In the genomic region with DNA sequence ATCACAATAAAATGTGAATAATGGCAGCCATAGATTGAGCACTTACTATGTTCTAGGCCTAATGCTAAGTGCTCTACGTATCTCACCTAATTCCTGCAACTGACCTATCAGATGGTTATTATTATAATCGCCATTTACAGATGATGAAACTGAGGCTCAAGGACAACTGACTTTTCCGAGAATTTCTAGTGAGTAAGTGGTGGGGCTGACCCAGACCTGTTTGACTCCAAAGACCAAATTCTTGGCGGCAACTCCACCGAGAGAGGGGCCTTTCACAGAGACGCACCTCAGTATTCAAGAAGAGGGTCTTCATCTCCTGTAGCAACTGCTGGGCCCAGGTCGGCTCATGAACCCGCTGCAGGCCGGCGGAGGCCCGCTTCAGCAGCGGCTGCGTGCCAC, we compare ENCODE assay signal across 8 cellular contexts. TPM values are rescaled to one million over a fixed set of nuclear protein-coding genes. Genes with fewer than 3 reads are reported as not detected.
DNase-seq lines count a peak whose midpoint lies in the region; ATAC-seq, FAIRE-seq and TF ChIP-seq lines count a peak whose summit lies in the region.

No MANE protein-coding gene starts in this region.

- intact Hi-C loops in CD4-positive, alpha-beta T cell (cut with DNase I, micrococcal nuclease): loop anchor here in 1 of 2 experiments (2.0 to 10.0 kb wide), 2 partner anchors 41 to 53 kb away; no protein-coding TSS in a partner anchor

- peaks cover 61% of the 10 kb centered on the region for H3K36me3 Mint-ChIP-seq in CD4-positive, alpha-beta T cell (ENCODE audit: low read depth)

- peak overlapping the region; percentile 99 for H3K27ac Mint-ChIP-seq in CD4-positive, alpha-beta T cell

- no peak for ATAC-seq in CD4-positive, alpha-beta T cell (ENCODE audit: poor library complexity)
- ATAC-seq in GM21528 (IDR thresholded peaks at IDR 0.05; ENCODE audit: low FRiP score, unreplicated experiment): no peak

- no peaks in the 10 kb centered on the region for H4K20me1 ChIP-seq in OCI-LY1 (ENCODE audit: insufficient read depth, low read length)
- peaks cover 0 to 4% of the 10 kb centered on the region in 2 experiments for H4K20me1 ChIP-seq in H1 (replicated peaks in 1 of 2; ENCODE audit: control insufficient read depth in 1 of 2, insufficient read depth in 2 of 2, low read length in 2 of 2)

- no peaks in the 10 kb centered on the region for H3K27me3 Mint-ChIP-seq in CD4-positive, alpha-beta T cell

- H3K14ac ChIP-seq in H1 (ENCODE audit: insufficient read length): no peak overlapping the region

- H3K4ac ChIP-seq in H1 (replicated peaks; ENCODE audit: insufficient read length, low read depth, low read length): no peak overlapping the region

- H3F3A ChIP-seq in OCI-LY1 (ENCODE audit: insufficient read depth, low read length): no peaks in the 10 kb centered on the region

- H3K4me3 ChIP-seq in OCI-LY1 (ENCODE audit: low read depth, low read length, poor library complexity, severe bottlenecking): peak overlapping the region; percentile 84
- H3K4me3 ChIP-seq in H1 (ENCODE audit: extremely low read depth in 1 of 4, insufficient read depth in 2 of 4, low read depth in 3 of 4, low read length in 4 of 4): peak overlapping the region; percentile 66 to 97 (median 88)
- H3K4me3 ChIP-seq in neuron (ENCODE audit: low read length): peak overlapping the region; percentile 88

- H3K23me2 ChIP-seq in H1 (ENCODE audit: low read depth, low read length): peaks cover 8% of the 10 kb centered on the region; the same call in 1 of the 2 replicates

- H4K91ac ChIP-seq in H1 (replicated peaks; ENCODE audit: insufficient read length, low read length): no peak overlapping the region

- no peak overlapping the region for H4K8ac ChIP-seq in H1 (ENCODE audit: extremely low read depth, insufficient read depth, low read length)

- H3K4me2 ChIP-seq in OCI-LY1 (ENCODE audit: low read length) (peak overlapping the region; percentile 62), H1 (ENCODE audit: insufficient read depth in 1 of 2, low read depth in 2 of 2, low read length in 2 of 2) (peak overlapping the region; percentile 65 to 84)

- FAIRE-seq in H1 (lab: Jason Lieb, UNC) (no peak), HTR-8/SVneo (lab: Jason Lieb, UNC) (no peak)

- H3K4me1 ChIP-seq in OCI-LY1 (ENCODE audit: insufficient read depth, low read length, severe bottlenecking) (peaks cover 31% of the 10 kb centered on the region), H1 (replicated peaks in 1 of 4; ENCODE audit: control insufficient read depth in 3 of 4, insufficient read depth in 4 of 4, low read length in 3 of 4) (peaks cover 0 to 7% (median 2%) of the 10 kb centered on the region in 4 experiments; a peak in 3 of 7 replicates), neuron (ENCODE audit: insufficient read depth, low read length) (peaks cover 15% of the 10 kb centered on the region)

- H3K9ac ChIP-seq in OCI-LY1 (ENCODE audit: low read length) (peak overlapping the region; percentile 84), H1 (replicated peaks in 1 of 4; ENCODE audit: extremely low read depth in 1 of 4, low read depth in 3 of 4, low read length in 3 of 4) (peak overlapping the region in 3 of 4 experiments; percentile 15 to 54 (median 52); a peak in 4 of 7 replicates)

- no peak overlapping the region for H3K18ac ChIP-seq in H1 (ENCODE audit: extremely low read depth, low read length)

- 10% methylated on average over 13 of the region's 13 CpGs; no CpG with 5 or more reads in 1 of the 2 experiments for WGBS in H1 (ENCODE audit: extremely low coverage in 1 of 2, insufficient coverage in 1 of 2, insufficient read length in 1 of 2, insufficient replicate concordance in 2 of 2, low coverage in 1 of 2, low lambda C conversion rate in 2 of 2, missing lambda C conversion rate in 1 of 2), 2 experiments

- H3K9me2 ChIP-seq in OCI-LY1 (ENCODE audit: low read depth, low read length): no peaks in the 10 kb centered on the region

- H2BK12ac ChIP-seq in H1 (ENCODE audit: low read depth, low read length): no peak overlapping the region

- no peaks in the 10 kb centered on the region for H3K9me3 ChIP-seq in CD4-positive, alpha-beta T cell (ENCODE audit: control insufficient read depth, low read length)
- H3K9me3 ChIP-seq in OCI-LY1 (ENCODE audit: low read length): no peaks in the 10 kb centered on the region
- H3K9me3 ChIP-seq in H1 (ENCODE audit: insufficient read depth in 2 of 2, low read depth in 1 of 2, low read length in 1 of 2): no peaks in the 10 kb centered on the region
- H3K9me3 ChIP-seq in neuron (ENCODE audit: low read length): no peaks in the 10 kb centered on the region

- POLR2A ChIA-PET in CD4-positive, alpha-beta T cell (lab: Charles Lee): interaction anchor here (0.7 to 2.8 kb wide), 4 partner anchors 20 to 173 kb away, joined by 3 to 9 read pairs (median 4); partner anchors contain the start of gene BSDC1
- POLR2A ChIA-PET in H1 (lab: Charles Lee; ENCODE audit: partially characterized antibody): interaction anchor here (0.6 to 8.0 kb wide), 11 partner anchors 10 to 116 kb away, joined by 3 to 52 read pairs (median 5); partner anchors contain the start of genes DCDC2B and IQCC

- TF ChIP-seq POLR2A in H1 (IDR thresholded peaks at IDR 0.05; ENCODE audit: control extremely low read depth in 1 of 2, low read depth in 2 of 2, low read length in 2 of 2): no peak

- TF ChIP-seq EP300 in H1 (IDR thresholded peaks at IDR 0.05; ENCODE audit: borderline replicate concordance in 1 of 2, low read depth in 2 of 2, low read length in 2 of 2): no peak

- no peaks in the 10 kb centered on the region for H3K27me3 ChIP-seq in CD4-positive, alpha-beta T cell (ENCODE audit: control insufficient read depth, insufficient read depth, low read length)
- H3K27me3 ChIP-seq in OCI-LY1 (ENCODE audit: insufficient read depth, low read length) (no peaks in the 10 kb centered on the region), H1 (replicated peaks in 1 of 4; ENCODE audit: control insufficient read depth in 3 of 4, extremely low read depth in 1 of 4, insufficient read depth in 3 of 4, low read length in 3 of 4) (no peaks in the 10 kb centered on the region), neuron (ENCODE audit: insufficient read depth, low read length) (no peaks in the 10 kb centered on the region)

- no peaks in the 10 kb centered on the region for H3K9me3 Mint-ChIP-seq in CD4-positive, alpha-beta T cell

- TF ChIP-seq RAD21 in H1 (IDR thresholded peaks at IDR 0.05 in 1 of 2, conservative IDR thresholded peaks at IDR 0.05 in 1 of 2; ENCODE audit: low read depth in 2 of 2, low read length in 2 of 2): no peak

- no peak for DNase-seq in CD4-positive, alpha-beta T cell
- DNase-seq in H1 (ENCODE audit: low read depth in 1 of 2, low spot score in 2 of 2) (no peak), SIG-M5 (lab: John Stamatoyannopoulos, UW) (no peak), DMS153 treated with DMSO at 0.1 percent for 48 hours (lab: John Stamatoyannopoulos, UW; ENCODE audit: unreplicated experiment) (no peak), HTR-8/SVneo (ENCODE audit: insufficient read length, low spot score) (no peak)

- no peak overlapping the region for H3K56ac ChIP-seq in H1 (replicated peaks; ENCODE audit: insufficient read length, low read depth, low read length)

- H3K4me3 Mint-ChIP-seq in CD4-positive, alpha-beta T cell: peak overlapping the region; percentile 99

- no peak overlapping the region for H2BK20ac ChIP-seq in H1 (ENCODE audit: low read length)

- H3K23ac ChIP-seq in H1 (ENCODE audit: insufficient read length): no peak overlapping the region

- H3K79me2 ChIP-seq in OCI-LY1 (ENCODE audit: insufficient read depth, low read length) (peaks cover 15% of the 10 kb centered on the region), H1 (ENCODE audit: control insufficient read depth in 1 of 2, insufficient read depth in 2 of 2, low read length in 2 of 2) (peaks cover 0 to 24% of the 10 kb centered on the region in 2 experiments; a peak in 3 of 4 replicates)

- CTCF ChIA-PET in CD4-positive, alpha-beta T cell (lab: Charles Lee): no interaction called here
- CTCF ChIA-PET in H1 (lab: Charles Lee; ENCODE audit: partially characterized antibody): interaction anchor here (1.0 to 1.9 kb wide), 3 partner anchors 9 to 94 kb away, joined by 3 to 7 read pairs (median 5); partner anchors contain the start of gene DCDC2B

- peaks cover 2% of the 10 kb centered on the region; the same call in 1 of the 2 replicates for H3K79me1 ChIP-seq in H1 (ENCODE audit: low read depth, low read length)

- peaks cover 32% of the 10 kb centered on the region for H3K36me3 ChIP-seq in OCI-LY1 (ENCODE audit: insufficient read depth, low read length)
- peaks cover 6 to 22% (median 15%) of the 10 kb centered on the region in 4 experiments; a peak in 7 of 8 replicates for H3K36me3 ChIP-seq in H1 (ENCODE audit: control insufficient read depth in 2 of 4, insufficient read depth in 4 of 4, low read length in 3 of 4)
- peaks cover 42% of the 10 kb centered on the region for H3K36me3 ChIP-seq in neuron (ENCODE audit: insufficient read depth, low read length)

- H2AFZ ChIP-seq in OCI-LY1 (ENCODE audit: low read length) (no peak overlapping the region), H1 (ENCODE audit: low read length) (no peak overlapping the region), neuron (ENCODE audit: low read depth, low read length) (no peak overlapping the region)

- H3K4me1 Mint-ChIP-seq in CD4-positive, alpha-beta T cell (ENCODE audit: low read depth): peaks cover 38% of the 10 kb centered on the region

- peak overlapping the region; percentile 94 for H3K27ac ChIP-seq in CD4-positive, alpha-beta T cell (ENCODE audit: low read depth, low read length)
- H3K27ac ChIP-seq in OCI-LY1 (ENCODE audit: low read depth, low read length, poor library complexity, severe bottlenecking): peak overlapping the region; percentile 73
- H3K27ac ChIP-seq in H1 (ENCODE audit: low read depth, low read length): no peak overlapping the region

- no peak overlapping the region for H2BK15ac ChIP-seq in H1 (ENCODE audit: low read length)

- H4K5ac ChIP-seq in H1 (ENCODE audit: insufficient read length, low read depth, low read length): no peak overlapping the region

- H2BK120ac ChIP-seq in H1 (replicated peaks; ENCODE audit: low read depth, low read length): no peak overlapping the region

- H2BK5ac ChIP-seq in H1 (ENCODE audit: low read depth, low read length): peak overlapping the region; percentile 68; the same call in 1 of the 2 replicates

- H2AK5ac ChIP-seq in H1 (ENCODE audit: low read depth, low read length): no peak overlapping the region

- no peak for TF ChIP-seq CTCF in CD4-positive, alpha-beta T cell (IDR thresholded peaks at IDR 0.05)
- TF ChIP-seq CTCF in OCI-LY1 (IDR thresholded peaks at IDR 0.05; ENCODE audit: low read length) (no peak), H1 (IDR thresholded peaks at IDR 0.05; ENCODE audit: control extremely low read depth in 1 of 3, insufficient read depth in 1 of 3, low read depth in 1 of 3, low read length in 3 of 3) (no peak)

RNA-seq across cellular contexts. Expression of gene TMEM234, which starts 0.6 kb away (rescaled TPM):
- total RNA-seq in CD4-positive, alpha-beta T cell: 10 to 100 TPM; 11.5 to 12.8 TPM
- 8.9 TPM in 2 replicates for total RNA-seq in H1 (2021; fragmentation: NEBNext Ultra II Directional; extraction: Animal tissue kit (Norgen Biotek cat#: 25700))
- polyA plus RNA-seq in H1 (2011; rRNA removed): 8.6 and 8.7 TPM in 2 replicates
- 8.4 TPM for polyA plus RNA-seq in H1 (2011; cell fraction: cytosol; rRNA removed)
- polyA plus RNA-seq in H1 (2011; cell fraction: nucleus; rRNA removed): 35.6 TPM
- polyA plus RNA-seq in H1 (2012, experiment 1 of 2): 9.2 to 11.2 TPM (median 10.1 TPM) in 4 replicates
- 11.5 TPM for polyA plus RNA-seq in H1 (2012, experiment 2 of 2)
- 7.5 TPM for polyA plus RNA-seq in H1 (2013, experiment 1 of 2)
- 7.6 TPM for polyA plus RNA-seq in H1 (2013, experiment 2 of 2)
- polyA minus RNA-seq in H1 (2011; rRNA and poly(A)+ RNA removed): 22.9 and 24.8 TPM in 2 replicates
- polyA minus RNA-seq in H1 (2011; cell fraction: cytosol; rRNA and poly(A)+ RNA removed): 7.0 TPM
- polyA minus RNA-seq in H1 (2011; cell fraction: nucleus; rRNA and poly(A)+ RNA removed): 28.7 TPM

RNA-seq across cellular contexts. Expression of gene EIF3I, which starts 0.6 kb away (rescaled TPM):
- 100 to 1,000 TPM; 103 to 110 TPM for total RNA-seq in CD4-positive, alpha-beta T cell
- 243 and 247 TPM in 2 replicates for total RNA-seq in H1 (2021; fragmentation: NEBNext Ultra II Directional; extraction: Animal tissue kit (Norgen Biotek cat#: 25700))
- 345 and 346 TPM in 2 replicates for polyA plus RNA-seq in H1 (2011; rRNA removed)
- polyA plus RNA-seq in H1 (2011; cell fraction: cytosol; rRNA removed): 491 TPM
- 118 TPM for polyA plus RNA-seq in H1 (2011; cell fraction: nucleus; rRNA removed)
- 274 to 311 TPM (median 295 TPM) in 4 replicates for polyA plus RNA-seq in H1 (2012, experiment 1 of 2)
- 304 TPM for polyA plus RNA-seq in H1 (2012, experiment 2 of 2)
- 151 TPM for polyA plus RNA-seq in H1 (2013, experiment 1 of 2)
- polyA plus RNA-seq in H1 (2013, experiment 2 of 2): 164 TPM
- 427 and 480 TPM in 2 replicates for polyA minus RNA-seq in H1 (2011; rRNA and poly(A)+ RNA removed)
- 115 TPM for polyA minus RNA-seq in H1 (2011; cell fraction: cytosol; rRNA and poly(A)+ RNA removed)
- 67.6 TPM for polyA minus RNA-seq in H1 (2011; cell fraction: nucleus; rRNA and poly(A)+ RNA removed)

RNA-seq across cellular contexts. Expression of gene DCDC2B, which starts 12.7 kb away (rescaled TPM):
- total RNA-seq in CD4-positive, alpha-beta T cell: under 1 TPM in 1 of 2 experiments, not detected in 1; 0.14 TPM
- total RNA-seq in H1 (2021; fragmentation: NEBNext Ultra II Directional; extraction: Animal tissue kit (Norgen Biotek cat#: 25700)): not detected in 2 replicates
- not detected in 2 replicates for polyA plus RNA-seq in H1 (2011; rRNA removed)
- not detected for polyA plus RNA-seq in H1 (2011; cell fraction: cytosol; rRNA removed)
- 0.09 TPM for polyA plus RNA-seq in H1 (2011; cell fraction: nucleus; rRNA removed)
- 0.11 to 0.18 TPM (median 0.14 TPM) in 4 replicates for polyA plus RNA-seq in H1 (2012, experiment 1 of 2)
- 0.10 TPM for polyA plus RNA-seq in H1 (2012, experiment 2 of 2)
- polyA plus RNA-seq in H1 (2013, experiment 1 of 2): not detected
- polyA plus RNA-seq in H1 (2013, experiment 2 of 2): not detected
- polyA minus RNA-seq in H1 (2011; rRNA and poly(A)+ RNA removed): not detected in 2 replicates
- not detected for polyA minus RNA-seq in H1 (2011; cell fraction: cytosol; rRNA and poly(A)+ RNA removed)
- not detected for polyA minus RNA-seq in H1 (2011; cell fraction: nucleus; rRNA and poly(A)+ RNA removed)

RNA-seq across cellular contexts. Expression of gene IQCC, which starts 16.1 kb away (rescaled TPM):
- 1 to 10 TPM; 2.4 to 3.2 TPM for total RNA-seq in CD4-positive, alpha-beta T cell
- 4.2 and 4.3 TPM in 2 replicates for total RNA-seq in H1 (2021; fragmentation: NEBNext Ultra II Directional; extraction: Animal tissue kit (Norgen Biotek cat#: 25700))
- 1.9 and 2.5 TPM in 2 replicates for polyA plus RNA-seq in H1 (2011; rRNA removed)
- 3.5 TPM for polyA plus RNA-seq in H1 (2011; cell fraction: cytosol; rRNA removed)
- 3.2 TPM for polyA plus RNA-seq in H1 (2011; cell fraction: nucleus; rRNA removed)
- polyA plus RNA-seq in H1 (2012, experiment 1 of 2): 3.6 to 4.6 TPM (median 4.3 TPM) in 4 replicates
- polyA plus RNA-seq in H1 (2012, experiment 2 of 2): 2.1 TPM
- 3.5 TPM for polyA plus RNA-seq in H1 (2013, experiment 1 of 2)
- 3.4 TPM for polyA plus RNA-seq in H1 (2013, experiment 2 of 2)
- polyA minus RNA-seq in H1 (2011; rRNA and poly(A)+ RNA removed): 3.2 and 4.7 TPM in 2 replicates
- 2.3 TPM for polyA minus RNA-seq in H1 (2011; cell fraction: cytosol; rRNA and poly(A)+ RNA removed)
- 3.2 TPM for polyA minus RNA-seq in H1 (2011; cell fraction: nucleus; rRNA and poly(A)+ RNA removed)

RNA-seq across cellular contexts. Expression of gene CCDC28B, which starts 21.2 kb away (rescaled TPM):
- 1 to 10 TPM; 4.0 to 5.7 TPM for total RNA-seq in CD4-positive, alpha-beta T cell
- 17.1 and 20.9 TPM in 2 replicates for total RNA-seq in H1 (2021; fragmentation: NEBNext Ultra II Directional; extraction: Animal tissue kit (Norgen Biotek cat#: 25700))
- 16.7 and 18.4 TPM in 2 replicates for polyA plus RNA-seq in H1 (2011; rRNA removed)
- polyA plus RNA-seq in H1 (2011; cell fraction: cytosol; rRNA removed): 27.5 TPM
- 16.7 TPM for polyA plus RNA-seq in H1 (2011; cell fraction: nucleus; rRNA removed)
- polyA plus RNA-seq in H1 (2012, experiment 1 of 2): 15.5 to 32.2 TPM (median 27.2 TPM) in 4 replicates
- 18.5 TPM for polyA plus RNA-seq in H1 (2012, experiment 2 of 2)
- polyA plus RNA-seq in H1 (2013, experiment 1 of 2): 19.5 TPM
- polyA plus RNA-seq in H1 (2013, experiment 2 of 2): 18.8 TPM
- polyA minus RNA-seq in H1 (2011; rRNA and poly(A)+ RNA removed): 4.5 and 5.3 TPM in 2 replicates
- polyA minus RNA-seq in H1 (2011; cell fraction: cytosol; rRNA and poly(A)+ RNA removed): 6.0 TPM
- 3.7 TPM for polyA minus RNA-seq in H1 (2011; cell fraction: nucleus; rRNA and poly(A)+ RNA removed)
